16 cellular contexts compared by ENCODE assay signal in genomic region chr4:3483471-3483921, GRCh38. TPM values are rescaled to one million over a fixed set of nuclear protein-coding genes. Genes with fewer than 3 reads are reported as not detected.
A peak's percentile ranks its signal among the peaks of the same experiment; 100 is the strongest.
DNase-seq lines count a peak whose midpoint lies in the region; ATAC-seq and TF ChIP-seq lines count a peak whose summit lies in the region.
"Had no signal": no experiment of that assay in that cellular context is flagged by ENCODE, and none has a peak within 500 bp of the region (broad histone marks: within the 10 kb centered on the region; RNA-seq: fewer than 3 reads in every experiment).

No MANE protein-coding gene starts in this region.

- peak overlapping the region; percentile 42 for H2AK5ac ChIP-seq in mesenchymal stem cell (ENCODE audit: low read length, severe bottlenecking)

- TF ChIP-seq POLR2A in right lobe of liver (IDR thresholded peaks at IDR 0.05) = no peak

- H3K27ac Mint-ChIP-seq in endothelial cell (ENCODE audit: unreplicated experiment) = no peak overlapping the region
- H3K27ac Mint-ChIP-seq: activated T-cell treated with anti-CD3 and anti-CD28 coated beads, Interleukin-2, amount 50 U/mL, for 72 hours; H9 had no signal

- H3K4me1 ChIP-seq in mesenchymal stem cell (ENCODE audit: control insufficient read depth, insufficient read depth, low read depth, low read length) (peaks cover 72% of the 10 kb centered on the region), right lobe of liver (no peaks in the 10 kb centered on the region)

- intact Hi-C loops in right lobe of liver (cut with DNase I) = no loop called here

- no peaks in the 10 kb centered on the region for H3K36me3 Mint-ChIP-seq in endothelial cell (ENCODE audit: low read depth, unreplicated experiment)

- H3K9me3 ChIP-seq in mesenchymal stem cell (ENCODE audit: control insufficient read depth, low read length) = no peaks in the 10 kb centered on the region
- H3K9me3 ChIP-seq in right lobe of liver = no peaks in the 10 kb centered on the region
- H3K9me3 ChIP-seq: left lung, ovary had no signal

- peak overlapping the region; percentile 27 for H3K4me3 ChIP-seq in coronary artery
- H3K4me3 ChIP-seq in mesenchymal stem cell (ENCODE audit: insufficient read depth in 1 of 2, low read depth in 1 of 2, low read length in 2 of 2) = no peak overlapping the region
- no peak overlapping the region for H3K4me3 ChIP-seq in right lobe of liver
- H3K4me3 ChIP-seq: left lung, ovary had no signal

- H2BK120ac ChIP-seq in mesenchymal stem cell (ENCODE audit: low read depth, low read length) = no peak overlapping the region

- no peak for ATAC-seq in right lobe of liver
- ATAC-seq: activated T-cell treated with anti-CD3 and anti-CD28 coated beads, Interleukin-2, amount 50 U/mL, for 72 hours had no signal

- H3K14ac ChIP-seq in mesenchymal stem cell (ENCODE audit: low read length in 2 of 2) = no peak overlapping the region

- peaks cover 4% of the 10 kb centered on the region for H3K27me3 Mint-ChIP-seq in endothelial cell (ENCODE audit: unreplicated experiment)

- DNase-seq in AG08395 (ENCODE audit: low spot score) (peak; percentile 86), HK-2 (ENCODE audit: unreplicated experiment) (peak; percentile 42), coronary artery (ENCODE audit: low spot score) (peak; percentile 94), mesenchymal stem cell (peak; percentile 60), right lobe of liver (no peak), endothelial cell (ENCODE audit: low spot score) (no peak), ecto neural progenitor cell (ENCODE audit: low spot score) (no peak)
- no peak for DNase-seq in effector CD4-positive, alpha-beta T cell
- DNase-seq: activated CD4-positive, CD25-positive, alpha-beta regulatory T cell; activated T-cell treated with anti-CD3 and anti-CD28 coated beads, Interleukin-2, amount 50 U/mL, for 72 hours; H9; KG1; ovary; RPMI8226 had no signal

- no peak overlapping the region for H3K4me3 Mint-ChIP-seq in endothelial cell (ENCODE audit: unreplicated experiment)
- H3K4me3 Mint-ChIP-seq: activated T-cell treated with anti-CD3 and anti-CD28 coated beads, Interleukin-2, amount 50 U/mL, for 72 hours; H9 had no signal

- WGBS in mesenchymal stem cell = 67% methylated on average over 23 of the region's 23 CpGs
- WGBS in right lobe of liver (ENCODE audit: insufficient coverage, low coverage, low lambda C conversion rate, missing lambda C conversion rate) = no CpG with 5 or more reads among the region's 23 CpGs

- H3K79me1 ChIP-seq in mesenchymal stem cell (replicated peaks; ENCODE audit: low read length, poor library complexity, severe bottlenecking) = no peaks in the 10 kb centered on the region

- no peak overlapping the region for H2AFZ ChIP-seq in mesenchymal stem cell (ENCODE audit: low read depth, low read length)

- H3K18ac ChIP-seq in mesenchymal stem cell (ENCODE audit: low read depth in 1 of 2, low read length in 2 of 2) = no peak overlapping the region

- no peak overlapping the region for H4K91ac ChIP-seq in mesenchymal stem cell (ENCODE audit: low read length)

- H2BK5ac ChIP-seq in mesenchymal stem cell (ENCODE audit: low read depth, low read length, poor library complexity, severe bottlenecking) = peak overlapping the region; percentile 74

- no peak overlapping the region for H2BK15ac ChIP-seq in mesenchymal stem cell (ENCODE audit: low read depth, poor library complexity, severe bottlenecking)

- H4K8ac ChIP-seq in mesenchymal stem cell (ENCODE audit: low read length) = no peak overlapping the region

- H3K27ac ChIP-seq in coronary artery (peak overlapping the region; percentile 90 to 92), mesenchymal stem cell (ENCODE audit: low read length, poor library complexity, severe bottlenecking) (peak overlapping the region; percentile 61), right lobe of liver (no peak overlapping the region)
- H3K27ac ChIP-seq: left lung, ovary had no signal

- peaks cover 2% of the 10 kb centered on the region for H3K4me1 Mint-ChIP-seq in endothelial cell (ENCODE audit: unreplicated experiment)

- H3K27me3 ChIP-seq in mesenchymal stem cell (ENCODE audit: control insufficient read depth in 1 of 2, insufficient read depth in 1 of 2, low read length in 2 of 2) (peaks cover 0 to 79% of the 10 kb centered on the region in 2 experiments), right lobe of liver (no peaks in the 10 kb centered on the region)
- H3K27me3 ChIP-seq: ovary had no signal

- no peak overlapping the region for H3K4me2 ChIP-seq in mesenchymal stem cell (ENCODE audit: low read length, poor library complexity, severe bottlenecking)

- no peak overlapping the region for H3K23ac ChIP-seq in mesenchymal stem cell (ENCODE audit: low read length in 2 of 2)

- no peaks in the 10 kb centered on the region for H3K9me3 Mint-ChIP-seq in endothelial cell (ENCODE audit: unreplicated experiment)
- H3K9me3 Mint-ChIP-seq: activated T-cell treated with anti-CD3 and anti-CD28 coated beads, Interleukin-2, amount 50 U/mL, for 72 hours; H9 had no signal

- TF ChIP-seq CTCF in coronary artery (IDR thresholded peaks at IDR 0.05) = no peak
- no peak for TF ChIP-seq CTCF in right lobe of liver (IDR thresholded peaks at IDR 0.05)
- no peak for TF ChIP-seq CTCF in endothelial cell (IDR thresholded peaks at IDR 0.05; ENCODE audit: unreplicated experiment)

- H3K9ac ChIP-seq in mesenchymal stem cell (ENCODE audit: low read length) = no peak overlapping the region

- no peak overlapping the region for H2BK12ac ChIP-seq in mesenchymal stem cell (ENCODE audit: low read length in 2 of 2)

- H3K36me3 ChIP-seq in mesenchymal stem cell (ENCODE audit: control insufficient read depth in 1 of 2, insufficient read depth in 2 of 2, low read depth in 1 of 2, low read length in 2 of 2) = peaks cover 0 to 3% of the 10 kb centered on the region in 2 experiments
- no peaks in the 10 kb centered on the region for H3K36me3 ChIP-seq in right lobe of liver
- H3K36me3 ChIP-seq: left lung, ovary had no signal

- H3K4ac ChIP-seq in mesenchymal stem cell (ENCODE audit: low read depth in 1 of 2, low read length in 2 of 2) = no peak overlapping the region

RNA-seq across cellular contexts. Expression of gene DOK7, which starts 20.4 kb away (rescaled TPM):
- not detected for polyA plus RNA-seq in mesenchymal stem cell (2013, experiment 1 of 2)
- polyA plus RNA-seq in mesenchymal stem cell (2013, experiment 2 of 2) = not detected
- total RNA-seq in right lobe of liver = 1 to 10 TPM in 4 of 6 experiments, under 1 TPM in 2; 0.73 to 2.4 (median 1.5) TPM
- 0.69 TPM for total RNA-seq in endothelial cell (ENCODE audit: unreplicated experiment)
- total RNA-seq: activated T-cell treated with anti-CD3 and anti-CD28 coated beads, Interleukin-2, amount 50 U/mL, for 72 hours had no signal

RNA-seq across cellular contexts. Expression of gene HGFAC, which starts 41.7 kb away (rescaled TPM):
- polyA plus RNA-seq in mesenchymal stem cell (2013, experiment 1 of 2) = 0.10 TPM
- 0.01 TPM for polyA plus RNA-seq in mesenchymal stem cell (2013, experiment 2 of 2)
- total RNA-seq in right lobe of liver = 100 to 1,000 TPM in 5 of 6 experiments, 10 to 100 TPM in 1; 73.9 to 176 (median 140) TPM
- 2.4 TPM for total RNA-seq in endothelial cell (ENCODE audit: unreplicated experiment)
- total RNA-seq: bronchial epithelial cell had no signal

RNA-seq across cellular contexts. Expression of gene LRPAP1, which starts 48.7 kb away (rescaled TPM):
- 119 TPM for polyA plus RNA-seq in mesenchymal stem cell (2013, experiment 1 of 2)
- polyA plus RNA-seq in mesenchymal stem cell (2013, experiment 2 of 2) = 122 TPM
- 100 to 1,000 TPM in 1 of 6 experiments, 10 to 100 TPM in 5; 63.4 to 108 (median 85.3) TPM for total RNA-seq in right lobe of liver
- total RNA-seq in endothelial cell (ENCODE audit: unreplicated experiment) = 92.2 TPM

Comparison
In these comparisons a context has a peak if more than half of its experiments do, and no peak if none do; other contexts are left out.
1. DNase-seq: peak in AG08395 (single experiment), HK-2 (single experiment), coronary artery (single experiment) and mesenchymal stem cell (single experiment); none in right lobe of liver (0 of 3), endothelial cell (single experiment), effector CD4-positive, alpha-beta T cell (single experiment) and ecto neural progenitor cell (single experiment).
2. H3K27ac ChIP-seq: peak in coronary artery (2 of 2) and mesenchymal stem cell (single experiment); none in right lobe of liver (0 of 3).
3. RNA of gene HGFAC, which starts 41.7 kb away (total RNA-seq): 73.9 to 176 TPM in right lobe of liver; 2.4 TPM in endothelial cell (single experiment); every median in the first group is over 10 times any median in the second.